13 cellular contexts compared by ENCODE assay signal in genomic region chr1:25561426-25562100, GRCh38. TPM values are rescaled to one million over a fixed set of nuclear protein-coding genes. Genes with fewer than 3 reads are reported as not detected.
DNase-seq lines count a peak whose midpoint lies in the region; ATAC-seq, FAIRE-seq and TF ChIP-seq lines count a peak whose summit lies in the region.
"Had no signal": no experiment of that assay in that cellular context is flagged by ENCODE, and none has a peak within 500 bp of the region (broad histone marks: within the 10 kb centered on the region; RNA-seq: fewer than 3 reads in every experiment).

No MANE protein-coding gene starts in this region.

- no peaks in the 10 kb centered on the region for H3K9me3 Mint-ChIP-seq in T-helper 1 cell treated with Interleukin-12 subunit alpha and Interleukin-12 subunit beta and Interleukin-4 antibody, amounts not matched to agents 30 μg/mL and 1 μg/mL, for 36 hours
- H3K9me3 Mint-ChIP-seq in activated CD4-positive, alpha-beta memory T cell treated with anti-CD3 and anti-CD28 coated beads for 36 hours: no peaks in the 10 kb centered on the region
- no peaks in the 10 kb centered on the region for H3K9me3 Mint-ChIP-seq in stimulated activated naive B cell treated with anti-CD40 and anti-IgM and Interleukin-4, amounts not matched to agents 10 μg/mL and 1 μg/mL and 100 μg/mL, for 72 hours
- H3K9me3 Mint-ChIP-seq: neural progenitor cell had no signal

- no peak overlapping the region for H3K4me3 ChIP-seq in endothelial cell of umbilical vein (replicated peaks in 1 of 3; ENCODE audit: insufficient read depth in 1 of 3, low read depth in 1 of 3, low read length in 3 of 3)
- H3K4me3 ChIP-seq: esophagus muscularis mucosa, neural progenitor cell, SJSA1 had no signal

- H3K27me3 Mint-ChIP-seq in T-helper 1 cell treated with Interleukin-12 subunit alpha and Interleukin-12 subunit beta and Interleukin-4 antibody, amounts not matched to agents 30 μg/mL and 1 μg/mL, for 36 hours (ENCODE audit: low read depth): no peaks in the 10 kb centered on the region
- no peaks in the 10 kb centered on the region for H3K27me3 Mint-ChIP-seq in activated CD4-positive, alpha-beta memory T cell treated with anti-CD3 and anti-CD28 coated beads for 36 hours
- H3K27me3 Mint-ChIP-seq in stimulated activated naive B cell treated with anti-CD40 and anti-IgM and Interleukin-4, amounts not matched to agents 10 μg/mL and 1 μg/mL and 100 μg/mL, for 72 hours: no peaks in the 10 kb centered on the region

- no peaks in the 10 kb centered on the region for H3K9me1 ChIP-seq in endothelial cell of umbilical vein (replicated peaks; ENCODE audit: control insufficient read depth, extremely low read depth, insufficient read depth, low read length)

- H4K20me1 ChIP-seq in endothelial cell of umbilical vein (replicated peaks; ENCODE audit: control insufficient read depth, extremely low read depth, insufficient read depth, low read length): no peaks in the 10 kb centered on the region

- peak overlapping the region; percentile 80 for H3K27ac Mint-ChIP-seq in T-helper 1 cell treated with Interleukin-12 subunit alpha and Interleukin-12 subunit beta and Interleukin-4 antibody, amounts not matched to agents 30 μg/mL and 1 μg/mL, for 36 hours
- H3K27ac Mint-ChIP-seq in activated CD4-positive, alpha-beta memory T cell treated with anti-CD3 and anti-CD28 coated beads for 36 hours: peak overlapping the region; percentile 85
- H3K27ac Mint-ChIP-seq in stimulated activated naive B cell treated with anti-CD40 and anti-IgM and Interleukin-4, amounts not matched to agents 10 μg/mL and 1 μg/mL and 100 μg/mL, for 72 hours: peak overlapping the region; percentile 39
- H3K27ac Mint-ChIP-seq: neural progenitor cell had no signal

- DNase-seq in T-helper 1 cell: no peak
- DNase-seq in activated CD4-positive, alpha-beta memory T cell treated with anti-CD3 and anti-CD28 coated beads for 36 hours: peak; percentile 33
- peak; percentile 34 for DNase-seq in endothelial cell of umbilical vein (ENCODE audit: low read depth, low spot score)
- no peak for DNase-seq in stimulated activated naive B cell treated with anti-CD40 and anti-IgM and Interleukin-4, amounts not matched to agents 10 μg/mL and 1 μg/mL and 100 μg/mL, for 72 hours
- DNase-seq in NCI-H2081 treated with DMSO at 0.1 percent for 48 hours (lab: John Stamatoyannopoulos, UW): no peak
- no peak for DNase-seq in ecto neural progenitor cell (ENCODE audit: low spot score)
- DNase-seq: aorta had no signal

- POLR2A ChIA-PET in activated CD4-positive, alpha-beta memory T cell treated with anti-CD3 and anti-CD28 coated beads for 36 hours (lab: Charles Lee): interaction anchor here (0.5 to 1.5 kb wide), 2 partner anchors 9 to 12 kb away, joined by 3 to 6 read pairs; no protein-coding TSS in a partner anchor
- POLR2A ChIA-PET in endothelial cell of umbilical vein (lab: Charles Lee): interaction anchor here (0.6 kb wide), 1 partner anchor 100 kb away, joined by 3 read pairs; no protein-coding TSS in a partner anchor

- H3K36me3 ChIP-seq in endothelial cell of umbilical vein (ENCODE audit: control insufficient read depth in 2 of 2, extremely low read depth in 1 of 2, insufficient read depth in 2 of 2, low read length in 2 of 2): peaks cover 0 to 7% of the 10 kb centered on the region in 2 experiments
- H3K36me3 ChIP-seq: neural progenitor cell had no signal

- peaks cover 12% of the 10 kb centered on the region for H3K36me3 Mint-ChIP-seq in T-helper 1 cell treated with Interleukin-12 subunit alpha and Interleukin-12 subunit beta and Interleukin-4 antibody, amounts not matched to agents 30 μg/mL and 1 μg/mL, for 36 hours (ENCODE audit: low read depth)
- H3K36me3 Mint-ChIP-seq in activated CD4-positive, alpha-beta memory T cell treated with anti-CD3 and anti-CD28 coated beads for 36 hours: peaks cover 11% of the 10 kb centered on the region
- peaks cover 3 to 6% of the 10 kb centered on the region in 2 donors for H3K36me3 Mint-ChIP-seq in stimulated activated naive B cell treated with anti-CD40 and anti-IgM and Interleukin-4, amounts not matched to agents 10 μg/mL and 1 μg/mL and 100 μg/mL, for 72 hours

- H3K27ac ChIP-seq in endothelial cell of umbilical vein (ENCODE audit: insufficient read depth, low read depth, low read length): no peak overlapping the region
- H3K27ac ChIP-seq: 22Rv1, neural progenitor cell, SJSA1 had no signal

- dilution Hi-C loops in endothelial cell of umbilical vein (cut with MboI; ENCODE audit: extremely low pct_ligation_motif_present, low sequenced_read_pairs): no loop called here

- FAIRE-seq in endothelial cell of umbilical vein (lab: Jason Lieb, UNC): peak; percentile 76

- no peak overlapping the region for H2AFZ ChIP-seq in endothelial cell of umbilical vein (ENCODE audit: low read depth, low read length)
- H2AFZ ChIP-seq: neural progenitor cell had no signal

- intact Hi-C loops in activated CD4-positive, alpha-beta memory T cell treated with anti-CD3 and anti-CD28 coated beads for 36 hours (cut with micrococcal nuclease): loop anchor here (1.0 to 5.0 kb wide), 2 partner anchors 12 to 236 kb away; no protein-coding TSS in a partner anchor
- intact Hi-C loops in endothelial cell of umbilical vein (cut with micrococcal nuclease): no loop called here

- peak overlapping the region; percentile 23 for H3K4me3 Mint-ChIP-seq in T-helper 1 cell treated with Interleukin-12 subunit alpha and Interleukin-12 subunit beta and Interleukin-4 antibody, amounts not matched to agents 30 μg/mL and 1 μg/mL, for 36 hours
- H3K4me3 Mint-ChIP-seq in activated CD4-positive, alpha-beta memory T cell treated with anti-CD3 and anti-CD28 coated beads for 36 hours: no peak overlapping the region
- no peak overlapping the region for H3K4me3 Mint-ChIP-seq in stimulated activated naive B cell treated with anti-CD40 and anti-IgM and Interleukin-4, amounts not matched to agents 10 μg/mL and 1 μg/mL and 100 μg/mL, for 72 hours
- H3K4me3 Mint-ChIP-seq: neural progenitor cell had no signal

- TF ChIP-seq POLR2A in endothelial cell of umbilical vein (IDR thresholded peaks at IDR 0.05; ENCODE audit: low read depth, low read length): no peak

- H3K4me1 Mint-ChIP-seq in T-helper 1 cell treated with Interleukin-12 subunit alpha and Interleukin-12 subunit beta and Interleukin-4 antibody, amounts not matched to agents 30 μg/mL and 1 μg/mL, for 36 hours (ENCODE audit: low read depth): peaks cover 48% of the 10 kb centered on the region
- peaks cover 95% of the 10 kb centered on the region for H3K4me1 Mint-ChIP-seq in activated CD4-positive, alpha-beta memory T cell treated with anti-CD3 and anti-CD28 coated beads for 36 hours (ENCODE audit: low read depth)
- H3K4me1 Mint-ChIP-seq in stimulated activated naive B cell treated with anti-CD40 and anti-IgM and Interleukin-4, amounts not matched to agents 10 μg/mL and 1 μg/mL and 100 μg/mL, for 72 hours: peaks cover 28 to 73% of the 10 kb centered on the region in 2 donors

- H3K9me3 ChIP-seq in endothelial cell of umbilical vein (replicated peaks; ENCODE audit: control insufficient read depth, insufficient read depth, low read length): no peaks in the 10 kb centered on the region
- H3K9me3 ChIP-seq: esophagus muscularis mucosa, SJSA1 had no signal

- peaks cover 39% of the 10 kb centered on the region for H3K4me1 ChIP-seq in endothelial cell of umbilical vein (ENCODE audit: control insufficient read depth, extremely low read depth, insufficient read depth, low read length)
- H3K4me1 ChIP-seq: SJSA1 had no signal

- CTCF ChIA-PET in activated CD4-positive, alpha-beta memory T cell treated with anti-CD3 and anti-CD28 coated beads for 36 hours (lab: Charles Lee): interaction anchor here (0.6 to 1.9 kb wide), 3 partner anchors 10 to 17 kb away, joined by 3 to 9 read pairs (median 3); no protein-coding TSS in a partner anchor
- CTCF ChIA-PET in endothelial cell of umbilical vein (lab: Charles Lee): interaction anchor here (1.8 kb wide), 1 partner anchor 10 kb away, joined by 11 read pairs; no protein-coding TSS in a partner anchor

- no peak for ATAC-seq in stimulated activated naive B cell treated with anti-CD40 and anti-IgM and Interleukin-4, amounts not matched to agents 10 μg/mL and 1 μg/mL and 100 μg/mL, for 72 hours (replicated peaks)
- no peak for ATAC-seq in HG02798 (IDR thresholded peaks at IDR 0.05; ENCODE audit: poor library complexity, unreplicated experiment)

- no peak overlapping the region for H3K9ac ChIP-seq in endothelial cell of umbilical vein (replicated peaks; ENCODE audit: extremely low read depth, insufficient read depth, low read length)
- H3K9ac ChIP-seq: neural progenitor cell had no signal

- H3K27me3 ChIP-seq in endothelial cell of umbilical vein (ENCODE audit: control insufficient read depth in 2 of 2, insufficient read depth in 2 of 2, low read length in 2 of 2): no peaks in the 10 kb centered on the region
- H3K27me3 ChIP-seq: esophagus muscularis mucosa, neural progenitor cell, SJSA1 had no signal

- TF ChIP-seq CTCF in endothelial cell of umbilical vein (IDR thresholded peaks at IDR 0.05; ENCODE audit: extremely low read depth in 1 of 2, insufficient read depth in 1 of 2, low read depth in 1 of 2, low read length in 2 of 2): no peak

- no TSS peak for BruUV-seq in endothelial cell of umbilical vein (replicated peaks; lab: Mats Ljungman, UMichigan)

- H3K79me2 ChIP-seq in endothelial cell of umbilical vein (ENCODE audit: control insufficient read depth, insufficient read depth, low read length): no peaks in the 10 kb centered on the region

- no peak overlapping the region for H3K4me2 ChIP-seq in endothelial cell of umbilical vein (ENCODE audit: insufficient read depth, low read length)
- H3K4me2 ChIP-seq: neural progenitor cell had no signal

RNA-seq across cellular contexts. Expression of gene LDLRAP1, which starts 18.2 kb away (rescaled TPM):
- 10 to 100 TPM; 11.9 to 14.8 TPM for total RNA-seq in activated CD4-positive, alpha-beta memory T cell treated with anti-CD3 and anti-CD28 coated beads for 36 hours
- 20.8 and 24.7 TPM in 2 replicates for total RNA-seq in endothelial cell of umbilical vein
- polyA plus RNA-seq in endothelial cell of umbilical vein: 23.1 and 23.6 TPM in 2 replicates
- polyA plus RNA-seq in endothelial cell of umbilical vein (2011; cell fraction: cytosol; rRNA removed): 22.0 and 22.9 TPM in 2 replicates
- 27.0 and 29.1 TPM in 2 replicates for polyA plus RNA-seq in endothelial cell of umbilical vein (2011; cell fraction: nucleus; rRNA removed)
- polyA plus RNA-seq in endothelial cell of umbilical vein (2012): 13.5 and 14.5 TPM in 2 replicates
- polyA minus RNA-seq in endothelial cell of umbilical vein: 19.0 and 19.5 TPM in 2 replicates
- 12.2 TPM for polyA minus RNA-seq in endothelial cell of umbilical vein (2011; cell fraction: cytosol; rRNA and poly(A)+ RNA removed)
- polyA minus RNA-seq in endothelial cell of umbilical vein (2011; cell fraction: nucleus; rRNA and poly(A)+ RNA removed): 8.3 and 8.6 TPM in 2 replicates

RNA-seq across cellular contexts. Expression of gene MAN1C1, which starts 55.0 kb away (rescaled TPM):
- 1 to 10 TPM; 4.6 to 4.8 TPM for total RNA-seq in activated CD4-positive, alpha-beta memory T cell treated with anti-CD3 and anti-CD28 coated beads for 36 hours
- total RNA-seq in endothelial cell of umbilical vein: 0.85 and 4.0 TPM in 2 replicates
- polyA plus RNA-seq in endothelial cell of umbilical vein: 1.5 and 1.7 TPM in 2 replicates
- polyA plus RNA-seq in endothelial cell of umbilical vein (2011; cell fraction: cytosol; rRNA removed): 0.63 and 1.2 TPM in 2 replicates
- polyA plus RNA-seq in endothelial cell of umbilical vein (2011; cell fraction: nucleus; rRNA removed): 1.1 and 1.4 TPM in 2 replicates
- 0.50 and 0.63 TPM in 2 replicates for polyA plus RNA-seq in endothelial cell of umbilical vein (2012)
- polyA minus RNA-seq in endothelial cell of umbilical vein: 1.3 and 2.0 TPM in 2 replicates
- polyA minus RNA-seq in endothelial cell of umbilical vein (2011; cell fraction: cytosol; rRNA and poly(A)+ RNA removed): not detected
- polyA minus RNA-seq in endothelial cell of umbilical vein (2011; cell fraction: nucleus; rRNA and poly(A)+ RNA removed): 0.14 and 1.3 TPM in 2 replicates
- total RNA-seq: SJSA1 had no signal

Comparison
In these comparisons a context has a peak if more than half of its experiments do, and no peak if none do; other contexts are left out.
1. DNase-seq: peak in activated CD4-positive, alpha-beta memory T cell treated with anti-CD3 and anti-CD28 coated beads for 36 hours (single experiment) and endothelial cell of umbilical vein (single experiment); none in T-helper 1 cell (0 of 5), stimulated activated naive B cell treated with anti-CD40 and anti-IgM and Interleukin-4, amounts not matched to agents 10 μg/mL and 1 μg/mL and 100 μg/mL, for 72 hours (single experiment), NCI-H2081 treated with DMSO at 0.1 percent for 48 hours (single experiment) and ecto neural progenitor cell (single experiment).
2. Peak in every context shown above with its lines, with median percentiles within 50 percentile points of each other: H3K27ac Mint-ChIP-seq.